18 cellular contexts compared by ENCODE assay signal in the genomic region with DNA sequence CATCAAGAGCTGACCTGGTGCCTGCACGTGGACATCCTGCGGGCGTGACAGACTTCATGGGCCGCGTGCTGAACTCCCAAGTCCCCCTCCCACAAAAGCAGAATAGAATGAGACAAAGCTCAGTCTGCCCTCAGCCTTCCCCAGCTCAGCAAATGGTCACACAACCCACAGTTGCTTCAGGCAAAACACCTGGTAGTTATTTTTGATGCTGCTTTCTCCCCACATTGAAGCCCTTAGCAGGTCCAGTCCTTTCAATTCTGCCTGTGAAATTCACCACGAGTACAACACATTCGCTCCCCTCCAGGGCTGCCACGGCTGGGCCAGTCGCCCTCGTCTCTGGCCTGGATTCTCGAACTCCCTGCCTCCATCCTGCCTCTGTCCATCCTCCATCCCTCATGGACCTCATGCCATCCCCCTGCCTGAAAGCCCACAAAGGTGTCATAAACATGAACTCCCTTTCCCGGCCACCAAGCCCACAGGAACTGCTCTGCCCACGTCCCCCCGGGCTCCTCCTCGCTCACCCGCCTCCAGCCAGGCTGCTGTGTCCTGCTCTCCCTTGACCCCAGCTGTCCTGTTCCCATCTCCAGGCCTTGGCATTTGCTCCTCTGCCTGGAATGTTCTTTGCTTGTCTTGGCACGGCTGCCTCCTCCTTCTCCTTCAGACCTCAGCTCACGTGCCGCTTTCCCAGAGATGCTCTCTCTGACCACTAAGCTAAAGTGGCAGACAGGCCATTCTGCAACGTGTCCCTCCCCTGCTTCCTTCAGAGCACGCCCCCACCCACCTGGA. TPM values are rescaled to one million over a fixed set of nuclear protein-coding genes. Genes with fewer than 3 reads are reported as not detected.
"Had no signal": no experiment of that assay in that cellular context is flagged by ENCODE, and none has a peak within 500 bp of the region (broad histone marks: within the 10 kb centered on the region; RNA-seq: fewer than 3 reads in every experiment).

No MANE protein-coding gene starts in this region.

- H3K27ac Mint-ChIP-seq: activated CD8-positive, alpha-beta memory T cell treated with anti-CD3 and anti-CD28 coated beads, Interleukin-2, amount 10 ng/mL, durations not matched to agents 7 days and 5 days; activated naive CD8-positive, alpha-beta T cell treated with anti-CD3 and anti-CD28 coated beads, Interleukin-2, amount 10 ng/mL, durations not matched to agents 7 days and 5 days had no signal

- H3K4me3 ChIP-seq: coronary artery, lung had no signal

- H3K27me3 Mint-ChIP-seq: activated CD8-positive, alpha-beta memory T cell treated with anti-CD3 and anti-CD28 coated beads, Interleukin-2, amount 10 ng/mL, durations not matched to agents 7 days and 5 days; activated naive CD8-positive, alpha-beta T cell treated with anti-CD3 and anti-CD28 coated beads, Interleukin-2, amount 10 ng/mL, durations not matched to agents 7 days and 5 days had no signal

- DNase-seq: activated CD4-positive, alpha-beta T cell treated with anti-CD3 and anti-CD28 coated beads for 1 hour; activated CD4-positive, alpha-beta T cell treated with anti-CD3 and anti-CD28 coated beads, Interleukin-2, amount 50 U/mL, for 48 hours; activated CD8-positive, alpha-beta memory T cell treated with anti-CD3 and anti-CD28 coated beads, Interleukin-2, amount 10 ng/mL, durations not matched to agents 7 days and 5 days; activated gamma-delta T cell; activated naive CD8-positive, alpha-beta T cell treated with anti-CD3 and anti-CD28 coated beads, Interleukin-2, amount 10 ng/mL, durations not matched to agents 7 days and 5 days; activated T-cell treated with anti-CD3 and anti-CD28 coated beads, Interleukin-2, amount 50 U/mL, for 4 hours; effector CD4-positive, alpha-beta T cell; hypothalamus; left cardiac atrium; midbrain; naive thymus-derived CD8-positive, alpha-beta T cell; stimulated activated CD4-positive, alpha-beta T cell treated with anti-CD3 and anti-CD28 coated beads, Interleukin-4, amount 100 ng/mL, for 1 hour; stimulated activated CD8-positive, alpha-beta memory T cell treated with anti-CD3 and anti-CD28 coated beads, Interleukin-4, amount 100 ng/mL, for 48 hours; stimulated activated naive CD8-positive, alpha-beta T cell treated with anti-CD3 and anti-CD28 coated beads, Interleukin-15, Interleukin-2, amounts not matched to agents 100 U/mL and 50 U/mL, for 24 hours; T1000 had no signal

- H3K4me3 Mint-ChIP-seq: activated CD8-positive, alpha-beta memory T cell treated with anti-CD3 and anti-CD28 coated beads, Interleukin-2, amount 10 ng/mL, durations not matched to agents 7 days and 5 days; activated naive CD8-positive, alpha-beta T cell treated with anti-CD3 and anti-CD28 coated beads, Interleukin-2, amount 10 ng/mL, durations not matched to agents 7 days and 5 days; activated T-cell treated with anti-CD3 and anti-CD28 coated beads, Interleukin-2, amount 50 U/mL, for 4 hours had no signal

- H3K4me1 Mint-ChIP-seq: activated naive CD8-positive, alpha-beta T cell treated with anti-CD3 and anti-CD28 coated beads, Interleukin-2, amount 10 ng/mL, durations not matched to agents 7 days and 5 days had no signal

- H3K36me3 Mint-ChIP-seq: activated CD8-positive, alpha-beta memory T cell treated with anti-CD3 and anti-CD28 coated beads, Interleukin-2, amount 10 ng/mL, durations not matched to agents 7 days and 5 days; activated naive CD8-positive, alpha-beta T cell treated with anti-CD3 and anti-CD28 coated beads, Interleukin-2, amount 10 ng/mL, durations not matched to agents 7 days and 5 days; naive thymus-derived CD8-positive, alpha-beta T cell had no signal

- ATAC-seq: activated CD8-positive, alpha-beta memory T cell treated with anti-CD3 and anti-CD28 coated beads, Interleukin-2, amount 10 ng/mL, durations not matched to agents 7 days and 5 days; activated T-cell treated with anti-CD3 and anti-CD28 coated beads, Interleukin-2, amount 50 U/mL, for 4 hours; left cardiac atrium; naive thymus-derived CD8-positive, alpha-beta T cell; stimulated activated naive CD8-positive, alpha-beta T cell treated with anti-CD3 and anti-CD28 coated beads, Interleukin-15, Interleukin-2, amounts not matched to agents 100 U/mL and 50 U/mL, for 24 hours had no signal

- H3K9me3 Mint-ChIP-seq: activated naive CD8-positive, alpha-beta T cell treated with anti-CD3 and anti-CD28 coated beads, Interleukin-2, amount 10 ng/mL, durations not matched to agents 7 days and 5 days; activated T-cell treated with anti-CD3 and anti-CD28 coated beads, Interleukin-2, amount 50 U/mL, for 4 hours; naive thymus-derived CD8-positive, alpha-beta T cell had no signal

- H3K27ac ChIP-seq: coronary artery had no signal

RNA-seq across cellular contexts. Expression of a gene that starts 42.1 kb away (rescaled TPM):
- total RNA-seq: naive thymus-derived CD8-positive, alpha-beta T cell had no signal
- polyA plus RNA-seq: fibroblast of lung; naive thymus-derived CD8-positive, alpha-beta T cell had no signal
